Comparison of ENCODE assay signal across 9 cellular contexts in the genomic region with DNA sequence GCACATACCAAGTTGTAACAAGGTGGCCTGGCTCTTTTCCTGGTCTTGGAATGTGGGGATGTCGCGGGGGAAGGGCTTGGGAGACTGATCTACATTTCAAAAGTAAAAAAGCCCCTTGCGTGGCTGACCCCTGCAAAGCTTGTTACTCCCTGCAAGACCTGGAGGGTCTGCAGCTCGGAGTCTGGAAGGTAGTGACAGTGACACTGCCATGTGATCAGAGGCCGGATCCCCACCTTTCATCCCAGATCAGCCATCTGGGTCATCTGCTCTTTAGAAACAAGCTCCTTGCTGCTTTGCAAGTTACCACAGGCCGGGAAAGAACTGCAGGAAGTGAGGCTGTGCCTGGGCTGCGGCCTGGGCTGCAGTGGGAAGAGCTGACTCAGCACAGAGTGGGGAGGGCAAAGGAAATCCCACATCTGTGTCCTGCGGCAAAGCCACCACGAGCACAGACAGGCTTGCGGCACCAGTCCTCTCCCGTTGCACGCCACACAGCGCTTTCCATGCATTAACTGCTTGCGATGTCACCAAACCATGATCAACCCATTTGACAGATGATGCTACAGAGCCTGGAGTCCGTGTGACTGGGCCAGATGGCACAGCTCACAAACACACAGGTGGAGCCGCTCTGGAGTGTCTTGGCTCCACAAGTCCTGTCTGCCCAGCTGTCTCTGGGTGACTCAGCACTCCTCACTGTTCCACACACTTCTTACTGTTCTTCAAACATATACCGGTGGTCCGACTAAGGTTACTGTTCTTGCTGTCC.
DNase-seq lines count a peak whose midpoint lies in the region; ATAC-seq and TF ChIP-seq lines count a peak whose summit lies in the region.
"Had no signal": no experiment of that assay in that cellular context is flagged by ENCODE, and none has a peak within 500 bp of the region (broad histone marks: within the 10 kb centered on the region; RNA-seq: fewer than 3 reads in every experiment).

No MANE protein-coding gene starts in this region.

- peak overlapping the region; percentile 84 for H3K27ac Mint-ChIP-seq in stimulated activated effector memory CD8-positive, alpha-beta T cell treated with anti-CD3 and anti-CD28 coated beads, Interleukin-12 subunit alpha, Interleukin-12 subunit beta, amount 100 ng/mL, for 72 hours

- DNase-seq in Panc1 (ENCODE audit: low read depth, low spot score) (no peak), astrocyte of the cerebellum (ENCODE audit: low read depth) (peak; percentile 66), iPS-NIHi11 (ENCODE audit: low spot score) (peak; percentile 68), NCI-H1417 treated with DMSO at 0.1 percent for 48 hours (lab: John Stamatoyannopoulos, UW) (no peak), Karpas-422 (no peak), NCI-H1417 (lab: John Stamatoyannopoulos, UW) (no peak)
- peak; percentile 17 to 84 for DNase-seq in stimulated activated effector memory CD8-positive, alpha-beta T cell treated with anti-CD3 and anti-CD28 coated beads, Interleukin-12 subunit alpha, Interleukin-12 subunit beta, amount 100 ng/mL, for 72 hours (ENCODE audit: low spot score in 2 of 2)

- peak overlapping the region; percentile 42 for H3K27ac ChIP-seq in Panc1 (ENCODE audit: low read length)
- H3K27ac ChIP-seq in Karpas-422 (ENCODE audit: low read length): no peak overlapping the region

- H3K4me3 Mint-ChIP-seq in stimulated activated effector memory CD8-positive, alpha-beta T cell treated with anti-CD3 and anti-CD28 coated beads, Interleukin-12 subunit alpha, Interleukin-12 subunit beta, amount 100 ng/mL, for 72 hours: peak overlapping the region; percentile 57

- peaks cover 36% of the 10 kb centered on the region for H3K4me1 Mint-ChIP-seq in stimulated activated effector memory CD8-positive, alpha-beta T cell treated with anti-CD3 and anti-CD28 coated beads, Interleukin-12 subunit alpha, Interleukin-12 subunit beta, amount 100 ng/mL, for 72 hours

- no TSS peak for BruUV-seq in Panc1 (replicated peaks; lab: Mats Ljungman, UMichigan)

- intact Hi-C loops in Panc1 (cut with micrococcal nuclease; ENCODE audit: unreplicated experiment): no loop called here

- no peaks in the 10 kb centered on the region for H3K9me3 Mint-ChIP-seq in stimulated activated effector memory CD8-positive, alpha-beta T cell treated with anti-CD3 and anti-CD28 coated beads, Interleukin-12 subunit alpha, Interleukin-12 subunit beta, amount 100 ng/mL, for 72 hours

- H3K4me3 ChIP-seq in Panc1 (ENCODE audit: low read depth in 2 of 2, low read length in 2 of 2) (no peak overlapping the region), astrocyte of the cerebellum (ENCODE audit: low read depth, low read length) (no peak overlapping the region), Karpas-422 (ENCODE audit: low read length) (no peak overlapping the region)
- H3K4me3 ChIP-seq: Peyer's patch had no signal

- H4K20me1 ChIP-seq in Karpas-422 (ENCODE audit: insufficient read depth, low read depth, low read length): no peaks in the 10 kb centered on the region

- H3K36me3 ChIP-seq in Panc1 (ENCODE audit: control insufficient read depth, insufficient read depth, low read length): no peaks in the 10 kb centered on the region
- H3K36me3 ChIP-seq in Karpas-422 (ENCODE audit: insufficient read depth, low read length): no peaks in the 10 kb centered on the region
- H3K36me3 ChIP-seq: Peyer's patch had no signal

- no peaks in the 10 kb centered on the region for H3K9me2 ChIP-seq in Karpas-422 (replicated peaks; ENCODE audit: insufficient read depth, low read length)

- H3K4me1 ChIP-seq in Panc1 (ENCODE audit: control insufficient read depth, insufficient read depth, low read length) (peaks cover 34% of the 10 kb centered on the region), Karpas-422 (ENCODE audit: low read length) (no peaks in the 10 kb centered on the region; the same call in 1 of the 2 replicates)

- POLR2A ChIA-PET in Panc1 (lab: Charles Lee): interaction anchor here (0.6 kb wide), 1 partner anchor 31 kb away, joined by 5 read pairs; no protein-coding TSS in a partner anchor

- ATAC-seq in GM21717 (IDR thresholded peaks at IDR 0.05; ENCODE audit: unreplicated experiment): peak; percentile 45
- ATAC-seq in Panc1: peak; percentile 83
- ATAC-seq in stimulated activated effector memory CD8-positive, alpha-beta T cell treated with anti-CD3 and anti-CD28 coated beads, Interleukin-12 subunit alpha, Interleukin-12 subunit beta, amount 100 ng/mL, for 72 hours: peak; percentile 62

- no peak overlapping the region for H3K4me2 ChIP-seq in Karpas-422 (ENCODE audit: low read depth, low read length, poor library complexity, severe bottlenecking)

- in situ Hi-C loops in Panc1 (cut with HindIII; ENCODE audit: low pct_unique_long_range_greater_than_20kb, low sequenced_read_pairs): no loop called here
- in situ Hi-C loops in astrocyte of the cerebellum (cut with HindIII; ENCODE audit: low sequenced_read_pairs): no loop called here

- no peak for TF ChIP-seq CTCF in Panc1 (IDR thresholded peaks at IDR 0.05)
- no peak for TF ChIP-seq CTCF in astrocyte of the cerebellum (IDR thresholded peaks at IDR 0.05; ENCODE audit: low read depth, low read length, missing control alignments)

- H2AFZ ChIP-seq in Karpas-422 (ENCODE audit: low read length): no peak overlapping the region

- no peaks in the 10 kb centered on the region for H3K27me3 ChIP-seq in Panc1 (ENCODE audit: control insufficient read depth, insufficient read depth, low read length)
- no peaks in the 10 kb centered on the region for H3K27me3 ChIP-seq in Karpas-422 (ENCODE audit: low read length)
- H3K27me3 ChIP-seq: Peyer's patch had no signal

- H3K9ac ChIP-seq in Karpas-422 (ENCODE audit: low read length): no peak overlapping the region

- H3K36me3 Mint-ChIP-seq in stimulated activated effector memory CD8-positive, alpha-beta T cell treated with anti-CD3 and anti-CD28 coated beads, Interleukin-12 subunit alpha, Interleukin-12 subunit beta, amount 100 ng/mL, for 72 hours: peaks cover 14% of the 10 kb centered on the region

- no peaks in the 10 kb centered on the region for H3K79me2 ChIP-seq in Karpas-422 (ENCODE audit: low read length)

- CTCF ChIA-PET in Panc1 (lab: Charles Lee): no interaction called here

- no peaks in the 10 kb centered on the region; the same call in 1 of the 2 replicates for H3K9me3 ChIP-seq in Panc1 (ENCODE audit: control insufficient read depth, insufficient read depth, low read depth, low read length)
- no peaks in the 10 kb centered on the region for H3K9me3 ChIP-seq in Karpas-422 (ENCODE audit: low read length)
- H3K9me3 ChIP-seq: Peyer's patch had no signal

Comparison
In these comparisons a context has a peak if more than half of its experiments do, and no peak if none do; other contexts are left out.
1. DNase-seq: peak in astrocyte of the cerebellum (single experiment), iPS-NIHi11 (single experiment) and stimulated activated effector memory CD8-positive, alpha-beta T cell treated with anti-CD3 and anti-CD28 coated beads, Interleukin-12 subunit alpha, Interleukin-12 subunit beta, amount 100 ng/mL, for 72 hours (2 of 2); none in Panc1 (single experiment), NCI-H1417 treated with DMSO at 0.1 percent for 48 hours (single experiment), Karpas-422 (single experiment) and NCI-H1417 (0 of 3).
2. Peak in every context shown above with its lines, with median percentiles within 50 percentile points of each other: ATAC-seq.